ENCODE assay signal across 8 cellular contexts in genomic region chr14:70821581-70821915, GRCh38. TPM values are rescaled to one million over a fixed set of nuclear protein-coding genes. Genes with fewer than 3 reads are reported as not detected.
DNase-seq lines count a peak whose midpoint lies in the region; ATAC-seq and TF ChIP-seq lines count a peak whose summit lies in the region.

No MANE protein-coding gene starts in this region.

- intact Hi-C loops in activated CD4-positive, alpha-beta T cell treated with anti-CD3 and anti-CD28 coated beads, Interleukin-2, amount 10 ng/mL, durations not matched to agents 24 days and 14 days (cut with micrococcal nuclease), result loop anchor here (2.0 kb wide), 1 partner anchor 85 kb away; the partner anchor contains the start of gene PCNX1
- intact Hi-C loops in right lobe of liver (cut with DNase I) (loop anchor here in 1 of 2 donors (5.0 kb wide), 1 partner anchor 86 kb away; the partner anchor contains the start of gene PCNX1), thyroid gland (cut with DNase I) (loop anchor here (10.0 kb wide), 1 partner anchor 73 kb away; no protein-coding TSS in a partner anchor)

- peak overlapping the region; percentile 81 for H3K27ac Mint-ChIP-seq in activated CD4-positive, alpha-beta T cell treated with anti-CD3 and anti-CD28 coated beads, Interleukin-2, amount 10 ng/mL, durations not matched to agents 24 days and 14 days

- peaks cover 2% of the 10 kb centered on the region for H3K36me3 Mint-ChIP-seq in activated CD4-positive, alpha-beta T cell treated with anti-CD3 and anti-CD28 coated beads, Interleukin-2, amount 10 ng/mL, durations not matched to agents 24 days and 14 days (ENCODE audit: low read depth)

- no peak for DNase-seq in activated CD4-positive, alpha-beta T cell treated with anti-CD3 and anti-CD28 coated beads, Interleukin-2, amount 10 ng/mL, durations not matched to agents 24 days and 14 days
- DNase-seq in activated CD4-positive, alpha-beta T cell treated with anti-CD3 and anti-CD28 coated beads, Interleukin-2, amount 50 U/mL, for 48 hours, result no peak
- no peak for DNase-seq in astrocyte of the spinal cord (ENCODE audit: low read depth, low spot score)
- no peak for DNase-seq in right lobe of liver
- no peak for DNase-seq in thyroid gland
- DNase-seq in NCI-H1092 (lab: John Stamatoyannopoulos, UW), result no peak
- DNase-seq in DMS153 treated with DMSO at 0.1 percent for 48 hours (lab: John Stamatoyannopoulos, UW; ENCODE audit: unreplicated experiment), result no peak

- H3K4me1 ChIP-seq in right lobe of liver, result peaks cover 0 to 8% (median under 1%) of the 10 kb centered on the region in 4 donors
- peaks cover 7 to 9% of the 10 kb centered on the region in 2 donors for H3K4me1 ChIP-seq in thyroid gland

- in situ Hi-C loops in astrocyte of the spinal cord (cut with HindIII; ENCODE audit: low sequenced_read_pairs), result no loop called here

- H3K9me3 Mint-ChIP-seq in activated CD4-positive, alpha-beta T cell treated with anti-CD3 and anti-CD28 coated beads, Interleukin-2, amount 10 ng/mL, durations not matched to agents 24 days and 14 days, result no peaks in the 10 kb centered on the region

- H3K9me3 ChIP-seq in right lobe of liver (no peaks in the 10 kb centered on the region), thyroid gland (no peaks in the 10 kb centered on the region)

- WGBS in right lobe of liver (ENCODE audit: insufficient coverage, low coverage, low lambda C conversion rate, missing lambda C conversion rate), result 5% methylated on average over 13 of the region's 23 CpGs
- WGBS in thyroid gland, 2 donors, result 2 to 16% methylated on average over 8 to 13 of the region's 23 CpGs

- TF ChIP-seq CTCF in astrocyte of the spinal cord (IDR thresholded peaks at IDR 0.05; ENCODE audit: low read depth, low read length) (no peak), right lobe of liver (IDR thresholded peaks at IDR 0.05) (no peak), thyroid gland (IDR thresholded peaks at IDR 0.05) (no peak)

- TF ChIP-seq POLR2A in right lobe of liver (IDR thresholded peaks at IDR 0.05), result no peak
- TF ChIP-seq POLR2A in thyroid gland (IDR thresholded peaks at IDR 0.05), result no peak

- H3K27me3 Mint-ChIP-seq in activated CD4-positive, alpha-beta T cell treated with anti-CD3 and anti-CD28 coated beads, Interleukin-2, amount 10 ng/mL, durations not matched to agents 24 days and 14 days, result peaks cover 19% of the 10 kb centered on the region

- H3K4me1 Mint-ChIP-seq in activated CD4-positive, alpha-beta T cell treated with anti-CD3 and anti-CD28 coated beads, Interleukin-2, amount 10 ng/mL, durations not matched to agents 24 days and 14 days, result peaks cover 25% of the 10 kb centered on the region

- peak overlapping the region in 2 of 3 donors; percentile 33 to 56 for H3K27ac ChIP-seq in right lobe of liver
- H3K27ac ChIP-seq in thyroid gland, result peak overlapping the region in 1 of 3 donors; percentile 17

- H3K4me3 Mint-ChIP-seq in activated CD4-positive, alpha-beta T cell treated with anti-CD3 and anti-CD28 coated beads, Interleukin-2, amount 10 ng/mL, durations not matched to agents 24 days and 14 days, result peak overlapping the region; percentile 89

- no peaks in the 10 kb centered on the region for H3K27me3 ChIP-seq in right lobe of liver
- no peaks in the 10 kb centered on the region for H3K27me3 ChIP-seq in thyroid gland

- H3K36me3 ChIP-seq in right lobe of liver, result no peaks in the 10 kb centered on the region
- H3K36me3 ChIP-seq in thyroid gland, result no peaks in the 10 kb centered on the region

- H3K4me3 ChIP-seq in astrocyte of the spinal cord (ENCODE audit: low read depth, low read length) (peak overlapping the region; percentile 57), right lobe of liver (peak overlapping the region; percentile 58 to 72 (median 62)), thyroid gland (replicated peaks in 1 of 3) (peak overlapping the region in 2 of 3 donors; percentile 10 to 55)

- ATAC-seq in right lobe of liver (peak; percentile 9 to 28 (median 18)), GM21529 (IDR thresholded peaks at IDR 0.05; ENCODE audit: unreplicated experiment) (no peak)

RNA-seq across cellular contexts. Expression of gene MAP3K9, which starts 12.2 kb away (rescaled TPM):
- total RNA-seq in activated CD4-positive, alpha-beta T cell treated with anti-CD3 and anti-CD28 coated beads, Interleukin-2, amount 10 ng/mL, durations not matched to agents 24 days and 14 days, result 4.2 TPM in 2 replicates
- total RNA-seq in right lobe of liver (1 to 10 TPM; 2.0 to 3.6 (median 2.7) TPM), thyroid gland (10 to 100 TPM in 2 of 4 donors, 1 to 10 TPM in 2; 7.7 to 19.7 (median 11.9) TPM)
